ENCODE assay signal across 20 cellular contexts in genomic region chr2:226132632-226133215, GRCh38.
"Had no signal": no experiment of that assay in that cellular context is flagged by ENCODE, and none has a peak within 500 bp of the region (broad histone marks: within the 10 kb centered on the region; RNA-seq: fewer than 3 reads in every experiment).

No MANE protein-coding gene starts in this region.

- DNase-seq: colonic mucosa; effector CD8-positive, alpha-beta T cell; endodermal cell; foreskin fibroblast; gastrocnemius medialis; head of caudate nucleus; natural killer cell; pancreas; stimulated activated CD4-positive, alpha-beta T cell treated with anti-CD3 and anti-CD28 coated beads, Interleukin-4, amount 100 ng/mL, for 4 hours; stimulated activated naive B cell treated with anti-CD40 and anti-IgM and Interleukin-4, amounts not matched to agents 10 μg/mL and 1 μg/mL and 100 μg/mL, for 72 hours; upper lobe of left lung had no signal

- H3K36me3 ChIP-seq: colonic mucosa, gastrocnemius medialis, neutrophil, pancreas, thoracic aorta, tibial nerve, upper lobe of left lung had no signal

- FAIRE-seq: keratinocyte, pancreas, urothelium cell line had no signal

- H3K4me1 ChIP-seq: colonic mucosa, tibial nerve had no signal

- H3K4me3 ChIP-seq: colonic mucosa, gastrocnemius medialis, lung, pancreas, thoracic aorta, tibial nerve, upper lobe of left lung had no signal

- H3K27me3 ChIP-seq: colonic mucosa, gastrocnemius medialis, pancreas, tibial nerve, upper lobe of left lung had no signal

- H3K9me3 ChIP-seq: colonic mucosa, gastrocnemius medialis, neutrophil, pancreas, thoracic aorta, tibial nerve, upper lobe of left lung had no signal

- H3K27ac ChIP-seq: colonic mucosa, epithelial cell of prostate, neutrophil, thoracic aorta, tibial nerve, upper lobe of left lung had no signal

- ATAC-seq: esophagus mucosa; gastrocnemius medialis; natural killer cell; pancreas; sciatic nerve; stimulated activated naive B cell treated with anti-CD40 and anti-IgM and Interleukin-4, amounts not matched to agents 10 μg/mL and 1 μg/mL and 100 μg/mL, for 72 hours had no signal
